Comparison of ENCODE assay signal across 12 cellular contexts in genomic region chrX:115940348-115940747, GRCh38.
A peak's percentile ranks its signal among the peaks of the same experiment; 100 is the strongest.
DNase-seq lines count a peak whose midpoint lies in the region; ATAC-seq and TF ChIP-seq lines count a peak whose summit lies in the region.
"Had no signal": no experiment of that assay in that cellular context is flagged by ENCODE, and none has a peak within 500 bp of the region (broad histone marks: within the 10 kb centered on the region; RNA-seq: fewer than 3 reads in every experiment).

No MANE protein-coding gene starts in this region.

- no peak overlapping the region for H3K4me3 ChIP-seq in GM12875 (ENCODE audit: low read depth, low read length)

- H3K36me3 Mint-ChIP-seq in activated T-helper 2 cell treated with anti-CD3 and anti-CD28 coated beads, Interferon-gamma antibody, Interleukin-2, Interleukin-4, amounts not matched to agents 10 μg/mL and 5 μg/mL and 100 μg/mL, durations not matched to agents 14 hours and 24 hours and 36 hours (ENCODE audit: low read depth), result no peaks in the 10 kb centered on the region
- H3K36me3 Mint-ChIP-seq: activated naive CD4-positive, alpha-beta T cell treated with anti-CD3 and anti-CD28 coated beads, Interleukin-2, amount 10 ng/mL, durations not matched to agents 7 days and 5 days had no signal

- H3K4me3 Mint-ChIP-seq in activated T-helper 2 cell treated with anti-CD3 and anti-CD28 coated beads, Interferon-gamma antibody, Interleukin-2, Interleukin-4, amounts not matched to agents 10 μg/mL and 5 μg/mL and 100 μg/mL, durations not matched to agents 14 hours and 24 hours and 36 hours (ENCODE audit: low read depth), result no peak overlapping the region
- H3K4me3 Mint-ChIP-seq: activated naive CD4-positive, alpha-beta T cell treated with anti-CD3 and anti-CD28 coated beads, Interleukin-2, amount 10 ng/mL, durations not matched to agents 7 days and 5 days; CD4-positive, alpha-beta T cell had no signal

- peak; percentile 25; the same call in 1 of the 2 replicates for TF ChIP-seq CTCF in GM12875 (IDR thresholded peaks at IDR 0.05; ENCODE audit: borderline replicate concordance, insufficient read depth, low read depth, low read length)

- peak; percentile 1 for DNase-seq in RKO (ENCODE audit: low spot score)
- DNase-seq in stimulated activated CD4-positive, alpha-beta T cell treated with anti-CD3 and anti-CD28 coated beads, Interleukin-4, amount 100 ng/mL, for 1 hour, result no peak
- DNase-seq in activated T-helper 2 cell treated with anti-CD3 and anti-CD28 coated beads, Interferon-gamma antibody, Interleukin-2, Interleukin-4, amounts not matched to agents 10 μg/mL and 5 μg/mL and 100 μg/mL, durations not matched to agents 14 hours and 24 hours and 36 hours (ENCODE audit: low spot score), result no peak
- no peak for DNase-seq in NCI-H2029 (lab: John Stamatoyannopoulos, UW)
- DNase-seq: activated naive CD4-positive, alpha-beta T cell treated with anti-CD3 and anti-CD28 coated beads, Interleukin-2, amount 10 ng/mL, durations not matched to agents 7 days and 5 days; spleen; stimulated activated naive CD4-positive, alpha-beta T cell treated with Interleukin-2 at 50 U/mL for 16 hours had no signal

- intact Hi-C loops in activated T-helper 2 cell treated with anti-CD3 and anti-CD28 coated beads, Interferon-gamma antibody, Interleukin-2, Interleukin-4, amounts not matched to agents 10 μg/mL and 5 μg/mL and 100 μg/mL, durations not matched to agents 14 hours and 24 hours and 36 hours (cut with micrococcal nuclease), result no loop called here

- ATAC-seq in GM21360 (IDR thresholded peaks at IDR 0.05; ENCODE audit: unreplicated experiment), result peak; percentile 17
- peak; percentile 32 for ATAC-seq in HG03139 (IDR thresholded peaks at IDR 0.05; ENCODE audit: unreplicated experiment)
- ATAC-seq in GM18519 (IDR thresholded peaks at IDR 0.05; ENCODE audit: low FRiP score, unreplicated experiment), result no peak

- no peaks in the 10 kb centered on the region for H3K4me1 Mint-ChIP-seq in activated T-helper 2 cell treated with anti-CD3 and anti-CD28 coated beads, Interferon-gamma antibody, Interleukin-2, Interleukin-4, amounts not matched to agents 10 μg/mL and 5 μg/mL and 100 μg/mL, durations not matched to agents 14 hours and 24 hours and 36 hours (ENCODE audit: low read depth)
- H3K4me1 Mint-ChIP-seq: activated naive CD4-positive, alpha-beta T cell treated with anti-CD3 and anti-CD28 coated beads, Interleukin-2, amount 10 ng/mL, durations not matched to agents 7 days and 5 days had no signal

- no peaks in the 10 kb centered on the region for H3K9me3 Mint-ChIP-seq in activated T-helper 2 cell treated with anti-CD3 and anti-CD28 coated beads, Interferon-gamma antibody, Interleukin-2, Interleukin-4, amounts not matched to agents 10 μg/mL and 5 μg/mL and 100 μg/mL, durations not matched to agents 14 hours and 24 hours and 36 hours
- H3K9me3 Mint-ChIP-seq: CD4-positive, alpha-beta T cell had no signal

- no peaks in the 10 kb centered on the region for H3K27me3 Mint-ChIP-seq in activated T-helper 2 cell treated with anti-CD3 and anti-CD28 coated beads, Interferon-gamma antibody, Interleukin-2, Interleukin-4, amounts not matched to agents 10 μg/mL and 5 μg/mL and 100 μg/mL, durations not matched to agents 14 hours and 24 hours and 36 hours (ENCODE audit: low read depth)
- H3K27me3 Mint-ChIP-seq: activated naive CD4-positive, alpha-beta T cell treated with anti-CD3 and anti-CD28 coated beads, Interleukin-2, amount 10 ng/mL, durations not matched to agents 7 days and 5 days; CD4-positive, alpha-beta T cell had no signal

- H3K27ac Mint-ChIP-seq in activated T-helper 2 cell treated with anti-CD3 and anti-CD28 coated beads, Interferon-gamma antibody, Interleukin-2, Interleukin-4, amounts not matched to agents 10 μg/mL and 5 μg/mL and 100 μg/mL, durations not matched to agents 14 hours and 24 hours and 36 hours, result no peak overlapping the region
- H3K27ac Mint-ChIP-seq: activated naive CD4-positive, alpha-beta T cell treated with anti-CD3 and anti-CD28 coated beads, Interleukin-2, amount 10 ng/mL, durations not matched to agents 7 days and 5 days; CD4-positive, alpha-beta T cell had no signal
